8 cellular contexts compared by ENCODE assay signal in the genomic region with DNA sequence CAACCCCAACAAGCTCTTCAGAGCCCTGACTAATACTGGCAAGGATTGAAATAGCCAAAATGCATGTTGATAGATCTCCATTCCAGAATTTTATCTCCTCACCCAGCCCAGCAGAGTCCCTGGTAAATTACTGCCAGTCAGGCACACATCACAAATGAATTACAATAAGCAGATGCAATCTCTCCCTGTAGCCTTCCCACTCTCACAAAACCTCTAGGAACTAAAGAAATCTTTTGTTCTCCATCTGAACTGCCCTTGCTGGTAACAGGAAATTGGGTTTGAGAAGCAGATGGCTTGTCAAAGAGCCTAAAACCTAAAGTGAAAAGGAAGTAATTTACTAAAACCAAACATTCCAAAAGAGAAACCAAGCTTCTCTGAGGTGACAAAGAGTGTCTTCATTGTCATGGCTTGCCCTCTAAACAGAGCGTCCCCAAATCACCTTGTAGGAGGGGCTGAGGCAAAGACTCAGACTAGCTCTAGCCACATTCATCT. TPM values are rescaled to one million over a fixed set of nuclear protein-coding genes. Genes with fewer than 3 reads are reported as not detected.
DNase-seq lines count a peak whose midpoint lies in the region; ATAC-seq and TF ChIP-seq lines count a peak whose summit lies in the region.

No MANE protein-coding gene starts in this region.

- peaks cover 34% of the 10 kb centered on the region for H3K4me1 ChIP-seq in DND-41 (ENCODE audit: insufficient read depth, low read length)
- peaks cover 13% of the 10 kb centered on the region for H3K4me1 ChIP-seq in GM23248 (ENCODE audit: insufficient read depth)
- peaks cover 30% of the 10 kb centered on the region for H3K4me1 ChIP-seq in iPS-18a (ENCODE audit: control insufficient read depth, low read depth, low read length)

- peak overlapping the region; percentile 70 for H3K27ac ChIP-seq in DND-41 (ENCODE audit: low read length)
- H3K27ac ChIP-seq in GM23248: 0 out of 2 replicates have a peak overlapping the region, but pooled peaks have one; percentile 5
- H3K27ac ChIP-seq in SK-N-MC: peak overlapping the region; percentile 72
- H3K27ac ChIP-seq in iPS-18a (ENCODE audit: low read length): peak overlapping the region; percentile 40

- H3K9me3 ChIP-seq in DND-41 (ENCODE audit: insufficient read depth, low read length, severe bottlenecking) (no peaks in the 10 kb centered on the region), GM23248 (ENCODE audit: low read depth) (no peaks in the 10 kb centered on the region), SK-N-MC (ENCODE audit: low read depth, low read length) (no peaks in the 10 kb centered on the region), iPS-18a (ENCODE audit: control insufficient read depth, low read depth, low read length) (no peaks in the 10 kb centered on the region)

- H2AFZ ChIP-seq in DND-41 (ENCODE audit: low read depth, low read length) (peak overlapping the region; percentile 61), GM23248 (no peak overlapping the region)

- H3K36me3 ChIP-seq in DND-41 (ENCODE audit: insufficient read depth, low read length) (no peaks in the 10 kb centered on the region), GM23248 (ENCODE audit: low read depth) (no peaks in the 10 kb centered on the region), SK-N-MC (ENCODE audit: insufficient read depth, low read length) (no peaks in the 10 kb centered on the region), iPS-18a (ENCODE audit: control insufficient read depth, low read depth, low read length) (no peaks in the 10 kb centered on the region)

- peaks cover 6% of the 10 kb centered on the region; the same call in 1 of the 2 replicates for H3F3A ChIP-seq in GM23248 (ENCODE audit: insufficient read depth)

- H4K20me1 ChIP-seq in DND-41 (ENCODE audit: insufficient read depth, low read length) (no peaks in the 10 kb centered on the region), GM23248 (ENCODE audit: insufficient read depth) (no peaks in the 10 kb centered on the region; the same call in 1 of the 2 replicates)

- in situ Hi-C loops in GM23248 (cut with MboI): no loop called here

- no peaks in the 10 kb centered on the region for H3K27me3 ChIP-seq in DND-41 (ENCODE audit: insufficient read depth, low read length, poor library complexity)
- H3K27me3 ChIP-seq in GM23248 (replicated peaks; ENCODE audit: insufficient read depth): no peaks in the 10 kb centered on the region
- no peaks in the 10 kb centered on the region for H3K27me3 ChIP-seq in iPS-18a (ENCODE audit: control insufficient read depth, insufficient read depth, low read length)

- H3K4me2 ChIP-seq in DND-41 (ENCODE audit: insufficient read depth, low read length): peak overlapping the region; percentile 56
- H3K4me2 ChIP-seq in GM23248 (ENCODE audit: unreplicated experiment): peak overlapping the region; percentile 9

- no peak for TF ChIP-seq CTCF in DND-41 (IDR thresholded peaks at IDR 0.05; ENCODE audit: borderline replicate concordance, extremely low read depth, low read length, poor library complexity, severe bottlenecking)

- DNase-seq in DND-41 (peak; percentile 56), GM23248 (peak; percentile 41), SK-N-MC (ENCODE audit: low read depth, low spot score) (no peak), iPS-NIHi7 (ENCODE audit: extremely low spot score) (no peak), NCI-H82 (lab: John Stamatoyannopoulos, UW) (no peak), NCI-H187 (lab: John Stamatoyannopoulos, UW) (no peak)

- 50 to 56% methylated on average over 1 of the region's 1 CpG for WGBS in GM23248 (ENCODE audit: low coverage in 1 of 2, low lambda C conversion rate in 2 of 2, missing lambda C conversion rate in 2 of 2), 2 experiments

- peak overlapping the region; percentile 40 for H3K9ac ChIP-seq in DND-41 (ENCODE audit: low read depth, low read length)
- H3K9ac ChIP-seq in GM23248: no peak overlapping the region
- H3K9ac ChIP-seq in SK-N-MC (ENCODE audit: insufficient read length): peak overlapping the region; percentile 13
- peak overlapping the region; percentile 2 for H3K9ac ChIP-seq in iPS-18a (ENCODE audit: low read length)

- ATAC-seq in DND-41 (ENCODE audit: insufficient read depth, low read depth) (peak; percentile 92), HG03039 (IDR thresholded peaks at IDR 0.05; ENCODE audit: unreplicated experiment) (no peak)

- no peaks in the 10 kb centered on the region for H3K9me2 ChIP-seq in GM23248 (ENCODE audit: insufficient read depth)

- peak overlapping the region in 1 of 2 experiments; percentile 27; a peak in 2 of 4 replicates for H3K4me3 ChIP-seq in DND-41 (ENCODE audit: low read depth in 1 of 2, low read length in 2 of 2)
- H3K4me3 ChIP-seq in GM23248: no peak overlapping the region
- H3K4me3 ChIP-seq in SK-N-MC: no peak overlapping the region
- H3K4me3 ChIP-seq in iPS-18a (ENCODE audit: low read length): no peak overlapping the region

- H3K79me2 ChIP-seq in DND-41 (ENCODE audit: insufficient read depth, low read length) (peaks cover 46% of the 10 kb centered on the region), GM23248 (ENCODE audit: insufficient read depth) (peaks cover 85% of the 10 kb centered on the region)

RNA-seq across cellular contexts. Expression of gene FAM168A, which starts 59.5 kb away (rescaled TPM):
- 26.4 and 26.7 TPM in 2 replicates for total RNA-seq in GM23248 (2014; rRNA removed; shearing (Covaris generic))
- polyA plus RNA-seq in GM23248 (2016; fragmentation: Nextera tagmentation; extraction: Ambion mirVana): 8.2 and 9.1 TPM in 2 replicates

Comparison
In these comparisons a context has a peak if more than half of its experiments do, and no peak if none do; other contexts are left out.
1. DNase-seq: peak in DND-41 (single experiment) and GM23248 (single experiment); none in SK-N-MC (single experiment), iPS-NIHi7 (single experiment), NCI-H82 (single experiment) and NCI-H187 (0 of 2).
2. H3K27ac ChIP-seq: peak in every context shown above with its lines; median percentile 72 in SK-N-MC; 70 in DND-41; 40 in iPS-18a; 5 in GM23248.